In genomic region chr7:73518470-73518869, GRCh38 we compare ENCODE assay signal across 11 cellular contexts. TPM values are rescaled to one million over a fixed set of nuclear protein-coding genes. Genes with fewer than 3 reads are reported as not detected.
DNase-seq lines count a peak whose midpoint lies in the region; ATAC-seq and TF ChIP-seq lines count a peak whose summit lies in the region.
"Had no signal": no experiment of that assay in that cellular context is flagged by ENCODE, and none has a peak within 500 bp of the region (broad histone marks: within the 10 kb centered on the region; RNA-seq: fewer than 3 reads in every experiment).

No MANE protein-coding gene starts in this region.

- peaks cover 29% of the 10 kb centered on the region for H3K36me3 ChIP-seq in left ventricle myocardium inferior
- peaks cover 3% of the 10 kb centered on the region for H3K36me3 ChIP-seq in mesendoderm (ENCODE audit: control insufficient read depth, insufficient read depth, low read length)
- H3K36me3 ChIP-seq in transverse colon = peaks cover 0 to 26% (median 7%) of the 10 kb centered on the region in 4 donors

- CTCF ChIA-PET in activated CD8-positive, alpha-beta T cell treated with anti-CD3 and anti-CD28 coated beads, Interleukin-2, amount 10 ng/mL, durations not matched to agents 7 days and 5 days (lab: Charles Lee) = interaction anchor here (0.7 to 3.5 kb wide), 8 partner anchors 10 to 207 kb away, joined by 3 to 14 read pairs (median 3); no protein-coding TSS in a partner anchor

- peak overlapping the region; percentile 21 for H3K9ac ChIP-seq in mesendoderm (ENCODE audit: low read length)

- peaks cover 47% of the 10 kb centered on the region for H3K4me1 Mint-ChIP-seq in activated CD8-positive, alpha-beta T cell treated with anti-CD3 and anti-CD28 coated beads, Interleukin-2, amount 10 ng/mL, durations not matched to agents 7 days and 5 days (ENCODE audit: low read depth)

- TF ChIP-seq CTCF in left ventricle myocardium inferior (IDR thresholded peaks at IDR 0.05; ENCODE audit: borderline replicate concordance) = no peak
- no peak for TF ChIP-seq CTCF in transverse colon (IDR thresholded peaks at IDR 0.05)

- H4K8ac ChIP-seq in mesendoderm (ENCODE audit: low read depth, low read length) = no peak overlapping the region

- H3K23ac ChIP-seq in mesendoderm (ENCODE audit: low read length) = no peak overlapping the region

- H3K4me3 ChIP-seq in left ventricle myocardium inferior (peak overlapping the region; percentile 93), mesendoderm (ENCODE audit: low read length) (no peak overlapping the region), transverse colon (no peak overlapping the region)

- no peaks in the 10 kb centered on the region for H3K27me3 Mint-ChIP-seq in activated CD8-positive, alpha-beta T cell treated with anti-CD3 and anti-CD28 coated beads, Interleukin-2, amount 10 ng/mL, durations not matched to agents 7 days and 5 days (ENCODE audit: low read depth)
- H3K27me3 Mint-ChIP-seq: activated B cell treated with CpG ODN at 0.5 μM for 24 hours had no signal

- H3K79me1 ChIP-seq in mesendoderm (ENCODE audit: low read length) = peaks cover 2% of the 10 kb centered on the region

- TF ChIP-seq POLR2A in transverse colon (IDR thresholded peaks at IDR 0.05) = no peak

- peak overlapping the region; percentile 98 for H3K4me3 Mint-ChIP-seq in activated CD8-positive, alpha-beta T cell treated with anti-CD3 and anti-CD28 coated beads, Interleukin-2, amount 10 ng/mL, durations not matched to agents 7 days and 5 days
- H3K4me3 Mint-ChIP-seq: activated B cell treated with CpG ODN at 0.5 μM for 24 hours had no signal

- H3K56ac ChIP-seq in mesendoderm (ENCODE audit: low read length) = peak overlapping the region; percentile 64

- no peak for TF ChIP-seq EP300 in transverse colon (IDR thresholded peaks at IDR 0.05; ENCODE audit: low read depth)

- no peak overlapping the region for H3K18ac ChIP-seq in mesendoderm (ENCODE audit: low read length)

- no peak overlapping the region for H2BK15ac ChIP-seq in mesendoderm (replicated peaks; ENCODE audit: low read depth)

- peak overlapping the region; percentile 21 for H3K4me2 ChIP-seq in mesendoderm (ENCODE audit: low read length)

- H3K27me3 ChIP-seq in left ventricle myocardium inferior (ENCODE audit: low read depth) (no peaks in the 10 kb centered on the region), mesendoderm (ENCODE audit: insufficient read depth, low read length, poor library complexity) (no peaks in the 10 kb centered on the region), transverse colon (no peaks in the 10 kb centered on the region)

- H2BK120ac ChIP-seq in mesendoderm (ENCODE audit: low read depth, low read length) = no peak overlapping the region

- no peak for ATAC-seq in left ventricle myocardium superior
- ATAC-seq in activated CD8-positive, alpha-beta T cell treated with anti-CD3 and anti-CD28 coated beads, Interleukin-2, amount 10 ng/mL, durations not matched to agents 7 days and 5 days = no peak
- no peak for ATAC-seq in GM21786 (IDR thresholded peaks at IDR 0.05; ENCODE audit: unreplicated experiment)
- no peak for ATAC-seq in HG03457 (IDR thresholded peaks at IDR 0.05; ENCODE audit: unreplicated experiment)

- H3K4ac ChIP-seq in mesendoderm (ENCODE audit: low read depth, low read length) = no peak overlapping the region

- no peak overlapping the region for H2BK5ac ChIP-seq in mesendoderm (ENCODE audit: low read length)

- H4K5ac ChIP-seq in mesendoderm (ENCODE audit: low read length) = no peak overlapping the region

- H3K9me3 ChIP-seq in left ventricle myocardium inferior (replicated peaks) (no peaks in the 10 kb centered on the region), transverse colon (no peaks in the 10 kb centered on the region)

- DNase-seq in left ventricle myocardium inferior (no peak), left ventricle myocardium superior (no peak), mesendoderm (no peak), transverse colon (peak; percentile 1), GM03348 (ENCODE audit: low spot score) (no peak)
- DNase-seq in activated CD8-positive, alpha-beta T cell treated with anti-CD3 and anti-CD28 coated beads, Interleukin-2, amount 10 ng/mL, durations not matched to agents 7 days and 5 days = no peak
- DNase-seq: activated B cell treated with CpG ODN at 0.5 μM for 24 hours, NCI-H1105 had no signal

- H3K27ac Mint-ChIP-seq in activated CD8-positive, alpha-beta T cell treated with anti-CD3 and anti-CD28 coated beads, Interleukin-2, amount 10 ng/mL, durations not matched to agents 7 days and 5 days = peak overlapping the region; percentile 6
- H3K27ac Mint-ChIP-seq: activated B cell treated with CpG ODN at 0.5 μM for 24 hours had no signal

- intact Hi-C loops in left ventricle myocardium inferior (cut with micrococcal nuclease) (no loop called here), left ventricle myocardium superior (cut with micrococcal nuclease) (no loop called here), transverse colon (cut with DNase I; ENCODE audit: low total_unique reads) (no loop called here)

- H3K4me1 ChIP-seq in left ventricle myocardium inferior (peaks cover 74% of the 10 kb centered on the region), mesendoderm (ENCODE audit: control insufficient read depth, low read depth, low read length) (peaks cover 2% of the 10 kb centered on the region), transverse colon (peaks cover 10 to 42% (median 30%) of the 10 kb centered on the region in 4 donors)

- POLR2A ChIA-PET in activated CD8-positive, alpha-beta T cell treated with anti-CD3 and anti-CD28 coated beads, Interleukin-2, amount 10 ng/mL, durations not matched to agents 7 days and 5 days (lab: Charles Lee) = interaction anchor here (0.6 to 1.3 kb wide), 2 partner anchors 57 to 61 kb away, joined by 3 to 5 read pairs; partner anchors contain the start of gene TBL2

- H3K27ac ChIP-seq in left ventricle myocardium inferior (replicated peaks) (no peak overlapping the region), mesendoderm (ENCODE audit: low read depth, low read length) (no peak overlapping the region), transverse colon (no peak overlapping the region)
- H3K27ac ChIP-seq: C4-2B had no signal

- in situ Hi-C loops in transverse colon (cut with MboI; ENCODE audit: low pct_ligation_motif_present in 1 of 4, low pct_unique_long_range_greater_than_20kb in 1 of 4, low sequenced_read_pairs in 3 of 4) = no loop called here

- no peaks in the 10 kb centered on the region for H3K9me3 Mint-ChIP-seq in activated CD8-positive, alpha-beta T cell treated with anti-CD3 and anti-CD28 coated beads, Interleukin-2, amount 10 ng/mL, durations not matched to agents 7 days and 5 days (ENCODE audit: insufficient read depth)
- H3K9me3 Mint-ChIP-seq: activated B cell treated with CpG ODN at 0.5 μM for 24 hours had no signal

- H3K36me3 Mint-ChIP-seq in activated CD8-positive, alpha-beta T cell treated with anti-CD3 and anti-CD28 coated beads, Interleukin-2, amount 10 ng/mL, durations not matched to agents 7 days and 5 days (ENCODE audit: low read depth) = peaks cover 67% of the 10 kb centered on the region

- no peak overlapping the region for H2AK5ac ChIP-seq in mesendoderm (ENCODE audit: low read length)

- no CpG with 5 or more reads among the region's 5 CpGs for WGBS in mesendoderm (ENCODE audit: extremely low coverage, insufficient coverage, low lambda C conversion rate)
- WGBS in transverse colon (ENCODE audit: low coverage in 1 of 2), 2 donors = 77 to 88% methylated on average over 4 to 5 of the region's 5 CpGs

- H3K79me2 ChIP-seq in mesendoderm (ENCODE audit: control insufficient read depth, insufficient read depth, low read length) = peaks cover 77% of the 10 kb centered on the region

RNA-seq across cellular contexts. Expression of gene BAZ1B, which starts 3.6 kb away (rescaled TPM):
- total RNA-seq in left ventricle myocardium inferior (38.9 TPM), left ventricle myocardium superior (44.6 TPM), transverse colon (10 to 100 TPM; 28.7 to 48.0 (median 33.7) TPM)
- 100 to 1,000 TPM; 111 to 112 TPM for total RNA-seq in activated CD8-positive, alpha-beta T cell treated with anti-CD3 and anti-CD28 coated beads, Interleukin-2, amount 10 ng/mL, durations not matched to agents 7 days and 5 days
- polyA plus RNA-seq in mesendoderm (2013, experiment 1 of 2) = 45.3 TPM
- 45.3 TPM for polyA plus RNA-seq in mesendoderm (2013, experiment 2 of 2)

RNA-seq across cellular contexts. Expression of gene BCL7B, which starts 39.0 kb away (rescaled TPM):
- 82.9 TPM for total RNA-seq in left ventricle myocardium inferior
- 80.7 TPM for total RNA-seq in left ventricle myocardium superior
- 10 to 100 TPM; 76.8 to 80.8 TPM for total RNA-seq in activated CD8-positive, alpha-beta T cell treated with anti-CD3 and anti-CD28 coated beads, Interleukin-2, amount 10 ng/mL, durations not matched to agents 7 days and 5 days
- polyA plus RNA-seq in mesendoderm (2013, experiment 1 of 2) = 45.0 TPM
- 45.5 TPM for polyA plus RNA-seq in mesendoderm (2013, experiment 2 of 2)
- total RNA-seq in transverse colon = 10 to 100 TPM; 75.7 to 96.1 (median 86.0) TPM

RNA-seq across cellular contexts. Expression of gene TBL2, which starts 59.9 kb away (rescaled TPM):
- 9.6 TPM for total RNA-seq in left ventricle myocardium inferior
- total RNA-seq in left ventricle myocardium superior = 7.8 TPM
- total RNA-seq in activated CD8-positive, alpha-beta T cell treated with anti-CD3 and anti-CD28 coated beads, Interleukin-2, amount 10 ng/mL, durations not matched to agents 7 days and 5 days = 10 to 100 TPM; 26.1 to 26.4 TPM
- 19.9 TPM for polyA plus RNA-seq in mesendoderm (2013, experiment 1 of 2)
- 18.5 TPM for polyA plus RNA-seq in mesendoderm (2013, experiment 2 of 2)
- 10 to 100 TPM; 31.9 to 56.3 (median 46.2) TPM for total RNA-seq in transverse colon
